In genomic region chr3:17032407-17033034, GRCh38 we compare ENCODE assay signal across 8 cellular contexts.
A peak's percentile ranks its signal among the peaks of the same experiment; 100 is the strongest.
DNase-seq lines count a peak whose midpoint lies in the region; ATAC-seq and TF ChIP-seq lines count a peak whose summit lies in the region.

No MANE protein-coding gene starts in this region.

- CTCF ChIA-PET in activated B cell treated with CpG ODN at 0.5 μM for 24 hours (lab: Charles Lee) = interaction anchor here (0.7 to 2.1 kb wide), 6 partner anchors 134 to 430 kb away, joined by 3 to 8 read pairs (median 4); no protein-coding TSS in a partner anchor

- TF ChIP-seq CTCF in activated B cell treated with CpG ODN at 0.5 μM for 24 hours (IDR thresholded peaks at IDR 0.05) = no peak

- H3K27me3 Mint-ChIP-seq in activated B cell treated with CpG ODN at 0.5 μM for 24 hours = no peaks in the 10 kb centered on the region
- H3K27me3 Mint-ChIP-seq in stimulated activated memory B cell treated with anti-CD40 and anti-IgM and Interleukin-4, amounts not matched to agents 10 μg/mL and 1 μg/mL and 100 μg/mL, for 72 hours = no peaks in the 10 kb centered on the region

- ATAC-seq in activated B cell treated with CpG ODN at 0.5 μM for 24 hours (ENCODE audit: low read depth) = peak; percentile 31
- ATAC-seq in stimulated activated memory B cell treated with anti-CD40 and anti-IgM and Interleukin-4, amounts not matched to agents 10 μg/mL and 1 μg/mL and 100 μg/mL, for 72 hours = no peak

- in situ Hi-C loops in G401 (cut with HindIII; ENCODE audit: low sequenced_read_pairs) = no loop called here

- intact Hi-C loops in activated B cell treated with CpG ODN at 0.5 μM for 24 hours (cut with micrococcal nuclease) = loop anchor here (2.0 to 5.0 kb wide), 4 partner anchors 35 to 430 kb away; no protein-coding TSS in a partner anchor

- POLR2A ChIA-PET in activated B cell treated with CpG ODN at 0.5 μM for 24 hours (lab: Charles Lee) = interaction anchor here (0.6 kb wide), 1 partner anchor 333 kb away, joined by 3 read pairs; no protein-coding TSS in a partner anchor

- H3K4me1 Mint-ChIP-seq in activated B cell treated with CpG ODN at 0.5 μM for 24 hours = peaks cover 40% of the 10 kb centered on the region
- H3K4me1 Mint-ChIP-seq in stimulated activated memory B cell treated with anti-CD40 and anti-IgM and Interleukin-4, amounts not matched to agents 10 μg/mL and 1 μg/mL and 100 μg/mL, for 72 hours = peaks cover 48% of the 10 kb centered on the region

- H3K4me3 Mint-ChIP-seq in activated B cell treated with CpG ODN at 0.5 μM for 24 hours = no peak overlapping the region
- H3K4me3 Mint-ChIP-seq in stimulated activated memory B cell treated with anti-CD40 and anti-IgM and Interleukin-4, amounts not matched to agents 10 μg/mL and 1 μg/mL and 100 μg/mL, for 72 hours = no peak overlapping the region

- DNase-seq in G401 (ENCODE audit: low spot score) (peak; percentile 83), HuH-7 (ENCODE audit: low spot score) (peak; percentile 54), activated B cell treated with CpG ODN at 0.5 μM for 24 hours (no peak), hepatic stellate cell (ENCODE audit: low spot score) (peak; percentile 7), NCI-H128 (lab: John Stamatoyannopoulos, UW; ENCODE audit: unreplicated experiment) (no peak), retina (no peak)
- DNase-seq in effector CD4-positive, alpha-beta T cell = no peak

- no peaks in the 10 kb centered on the region for H3K9me3 Mint-ChIP-seq in activated B cell treated with CpG ODN at 0.5 μM for 24 hours
- no peaks in the 10 kb centered on the region for H3K9me3 Mint-ChIP-seq in stimulated activated memory B cell treated with anti-CD40 and anti-IgM and Interleukin-4, amounts not matched to agents 10 μg/mL and 1 μg/mL and 100 μg/mL, for 72 hours

- no peak overlapping the region for H3K27ac Mint-ChIP-seq in activated B cell treated with CpG ODN at 0.5 μM for 24 hours
- peak overlapping the region; percentile 6 for H3K27ac Mint-ChIP-seq in stimulated activated memory B cell treated with anti-CD40 and anti-IgM and Interleukin-4, amounts not matched to agents 10 μg/mL and 1 μg/mL and 100 μg/mL, for 72 hours

- peaks cover 16% of the 10 kb centered on the region for H3K36me3 Mint-ChIP-seq in activated B cell treated with CpG ODN at 0.5 μM for 24 hours (ENCODE audit: low read depth)
- peaks cover 23% of the 10 kb centered on the region for H3K36me3 Mint-ChIP-seq in stimulated activated memory B cell treated with anti-CD40 and anti-IgM and Interleukin-4, amounts not matched to agents 10 μg/mL and 1 μg/mL and 100 μg/mL, for 72 hours

Comparison
In these comparisons a context has a peak if more than half of its experiments do, and no peak if none do; other contexts are left out.
1. DNase-seq: peak in G401 (single experiment), HuH-7 (single experiment) and hepatic stellate cell (single experiment); none in activated B cell treated with CpG ODN at 0.5 μM for 24 hours (single experiment), NCI-H128 (single experiment), retina (single experiment) and effector CD4-positive, alpha-beta T cell (single experiment).